In genomic region chr1:235328271-235329138, GRCh38 we compare ENCODE assay signal across 8 cellular contexts. TPM values are rescaled to one million over a fixed set of nuclear protein-coding genes. Genes with fewer than 3 reads are reported as not detected.
DNase-seq lines count a peak whose midpoint lies in the region; ATAC-seq and TF ChIP-seq lines count a peak whose summit lies in the region.

Gene GGPS1 (plus strand): TSS chr1:235328570. CDS start chr1:235335265, 6,695 bp downstream.

- no peak within 1 kb of the TSS for H3K27ac Mint-ChIP-seq in IgD-negative memory B cell

- no peaks in the 10 kb centered on the region for H3K9me3 Mint-ChIP-seq in IgD-negative memory B cell

- peak within 1 kb of the TSS; percentile 92 for H3K4me3 ChIP-seq in epithelial cell of esophagus (ENCODE audit: low read length)

- no peaks in the 10 kb centered on the region for H3K27me3 Mint-ChIP-seq in IgD-negative memory B cell

- no peak for TF ChIP-seq CTCF in epithelial cell of esophagus (IDR thresholded peaks at IDR 0.05; ENCODE audit: insufficient read depth, low read depth, low read length, missing control alignments)

- peaks cover 26 to 39% (median 30%) of the 10 kb centered on the region in 3 donors for H3K4me1 Mint-ChIP-seq in IgD-negative memory B cell

- peaks cover 2% of the 10 kb centered on the region for H3K36me3 Mint-ChIP-seq in IgD-negative memory B cell

- ATAC-seq in GM21576 (IDR thresholded peaks at IDR 0.05; ENCODE audit: unreplicated experiment) = peak; percentile 62

- peak; percentile 97 for DNase-seq in DMS153 (lab: John Stamatoyannopoulos, UW)
- DNase-seq in OCI-M1 (lab: John Stamatoyannopoulos, UW) = peak; percentile 100
- peak; percentile 98 for DNase-seq in activated T-cell treated with anti-CD3 and anti-CD28 coated beads for 24 hours (ENCODE audit: low read depth)
- peak; percentile 100 for DNase-seq in epithelial cell of esophagus (ENCODE audit: low read depth)
- DNase-seq in middle frontal gyrus (ENCODE audit: extremely low spot score, low spot score) = peak; percentile 99
- DNase-seq in stimulated activated CD8-positive, alpha-beta memory T cell treated with anti-CD3 and anti-CD28 coated beads, Interleukin-2, amount 100 ng/mL, for 48 hours (ENCODE audit: low read depth in 2 of 2) = peak; percentile 97 to 98

- H3K4me3 Mint-ChIP-seq in IgD-negative memory B cell = peak within 1 kb of the TSS in 1 of 4 donors; percentile 84

RNA-seq across cellular contexts. Expression of gene GGPS1, which starts in this region (rescaled TPM):
- 63.7 TPM for polyA plus RNA-seq in IgD-negative memory B cell

Comparison
In these comparisons a context has a peak if more than half of its experiments do, and no peak if none do; other contexts are left out.
1. Peak in every context shown above with its lines: DNase-seq, ATAC-seq and H3K4me3 ChIP-seq.